Comparison of ENCODE assay signal across 21 cellular contexts in the genomic region with DNA sequence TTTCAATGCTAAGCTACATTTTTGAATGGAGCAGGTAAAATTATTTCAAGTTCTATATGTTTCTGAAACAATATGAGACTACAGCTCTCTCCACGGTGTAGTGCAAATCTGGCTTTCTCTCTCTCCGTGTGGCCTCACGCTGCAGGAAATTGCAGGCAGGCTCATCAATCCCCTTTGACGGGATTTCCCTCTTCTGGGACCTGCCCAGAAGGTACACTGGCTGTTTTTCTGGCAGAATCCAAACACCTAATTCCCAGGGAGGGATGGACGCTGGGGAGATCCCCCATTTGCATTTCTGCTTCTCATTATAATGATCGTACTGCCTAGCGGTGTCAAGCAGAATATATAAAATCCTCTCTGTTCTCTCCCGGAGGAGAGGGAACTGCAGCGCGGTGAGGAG.
DNase-seq lines count a peak whose midpoint lies in the region; ATAC-seq and TF ChIP-seq lines count a peak whose summit lies in the region.
"Had no signal": no experiment of that assay in that cellular context is flagged by ENCODE, and none has a peak within 500 bp of the region (broad histone marks: within the 10 kb centered on the region; RNA-seq: fewer than 3 reads in every experiment).

No MANE protein-coding gene starts in this region.

- H3K27ac Mint-ChIP-seq in WTC11 (no peak overlapping the region), neural progenitor cell (no peak overlapping the region)
- no peak overlapping the region for H3K27ac Mint-ChIP-seq in T-helper 2 cell treated with Interferon-gamma antibody and Interleukin-4, amounts not matched to agents 5 μg/mL and 100 μg/mL, for 36 hours
- H3K27ac Mint-ChIP-seq: activated CD8-positive, alpha-beta T cell treated with anti-CD3 and anti-CD28 coated beads, Interleukin-2, amount 10 ng/mL, durations not matched to agents 7 days and 5 days; activated naive CD4-positive, alpha-beta T cell treated with anti-CD3 and anti-CD28 coated beads, Interleukin-2, amount 10 ng/mL, durations not matched to agents 7 days and 5 days; activated T-cell treated with anti-CD3 and anti-CD28 coated beads, Interleukin-2, amount 50 U/mL, for 24 hours had no signal

- no peaks in the 10 kb centered on the region for H3K36me3 ChIP-seq in neural progenitor cell
- H3K36me3 ChIP-seq: ascending aorta, heart right ventricle had no signal

- H3K9ac ChIP-seq in neural progenitor cell, result no peak overlapping the region

- H3K27me3 Mint-ChIP-seq in WTC11 (ENCODE audit: low read depth) (no peaks in the 10 kb centered on the region), neural progenitor cell (ENCODE audit: insufficient read depth, low read depth) (no peaks in the 10 kb centered on the region)
- H3K27me3 Mint-ChIP-seq in T-helper 2 cell treated with Interferon-gamma antibody and Interleukin-4, amounts not matched to agents 5 μg/mL and 100 μg/mL, for 36 hours (ENCODE audit: low read depth), result no peaks in the 10 kb centered on the region
- H3K27me3 Mint-ChIP-seq: activated naive CD4-positive, alpha-beta T cell treated with anti-CD3 and anti-CD28 coated beads, Interleukin-2, amount 10 ng/mL, durations not matched to agents 7 days and 5 days; activated T-cell treated with anti-CD3 and anti-CD28 coated beads, Interleukin-2, amount 50 U/mL, for 24 hours had no signal

- peak; percentile 64 for ATAC-seq in WTC11
- ATAC-seq: activated CD4-positive, CD25-positive, alpha-beta regulatory T cell treated with anti-CD3 and anti-CD28 coated beads, Interleukin-2, amount 50 U/mL, for 24 hours; activated CD8-positive, alpha-beta T cell treated with anti-CD3 and anti-CD28 coated beads, Interleukin-2, amount 10 ng/mL, durations not matched to agents 7 days and 5 days; GM12878; heart right ventricle had no signal

- H3K27me3 ChIP-seq in neural progenitor cell, result no peaks in the 10 kb centered on the region
- H3K27me3 ChIP-seq: ascending aorta, heart right ventricle had no signal

- CTCF ChIA-PET in WTC11 (lab: Charles Lee), result no interaction called here

- no peaks in the 10 kb centered on the region for H3K4me1 ChIP-seq in neural progenitor cell
- H3K4me1 ChIP-seq: ascending aorta, heart right ventricle had no signal

- H2AFZ ChIP-seq in neural progenitor cell (replicated peaks), result no peak overlapping the region

- DNase-seq in NCI-H82 (lab: John Stamatoyannopoulos, UW) (peak; percentile 50), NCI-H82 treated with DMSO at 0.1 percent for 48 hours (lab: John Stamatoyannopoulos, UW; ENCODE audit: unreplicated experiment) (no peak), WTC11 (ENCODE audit: low spot score) (no peak), left kidney (ENCODE audit: low read depth, low spot score) (peak; percentile 7), NOMO-1 (lab: John Stamatoyannopoulos, UW; ENCODE audit: unreplicated experiment in 2 of 2) (no peak), neural progenitor cell (ENCODE audit: low spot score) (no peak), OCI-M1 (lab: John Stamatoyannopoulos, UW) (no peak)
- DNase-seq in T-helper 2 cell treated with Interferon-gamma antibody and Interleukin-4, amounts not matched to agents 5 μg/mL and 100 μg/mL, for 36 hours (ENCODE audit: low spot score), result no peak
- DNase-seq: activated CD8-positive, alpha-beta T cell treated with anti-CD3 and anti-CD28 coated beads, Interleukin-2, amount 10 ng/mL, durations not matched to agents 7 days and 5 days; activated naive CD4-positive, alpha-beta T cell treated with anti-CD3 and anti-CD28 coated beads, Interleukin-2, amount 10 ng/mL, durations not matched to agents 7 days and 5 days; activated T-cell treated with anti-CD3 and anti-CD28 coated beads, Interleukin-2, amount 50 U/mL, for 24 hours; DMS53; heart right ventricle; mammary epithelial cell; NCI-H2029 treated with DMSO at 0.1 percent for 48 hours; NCI-H774; small intestine; stimulated activated CD4-positive, alpha-beta T cell treated with anti-CD3 and anti-CD28 coated beads, Interleukin-4, amount 100 ng/mL, for 1 hour had no signal

- H3K4me1 Mint-ChIP-seq in WTC11, result peaks cover 11% of the 10 kb centered on the region
- no peaks in the 10 kb centered on the region for H3K4me1 Mint-ChIP-seq in T-helper 2 cell treated with Interferon-gamma antibody and Interleukin-4, amounts not matched to agents 5 μg/mL and 100 μg/mL, for 36 hours (ENCODE audit: low read depth)
- peaks cover 6% of the 10 kb centered on the region for H3K4me1 Mint-ChIP-seq in neural progenitor cell
- H3K4me1 Mint-ChIP-seq: activated naive CD4-positive, alpha-beta T cell treated with anti-CD3 and anti-CD28 coated beads, Interleukin-2, amount 10 ng/mL, durations not matched to agents 7 days and 5 days had no signal

- H3K9me3 ChIP-seq in neural progenitor cell (ENCODE audit: low read depth), result no peaks in the 10 kb centered on the region
- H3K9me3 ChIP-seq: ascending aorta had no signal

- no peaks in the 10 kb centered on the region for H4K20me1 ChIP-seq in neural progenitor cell (ENCODE audit: low read depth)

- H3K79me2 ChIP-seq in neural progenitor cell (ENCODE audit: low read depth), result no peaks in the 10 kb centered on the region

- H3K4me3 Mint-ChIP-seq in WTC11 (no peak overlapping the region), neural progenitor cell (no peak overlapping the region)
- H3K4me3 Mint-ChIP-seq in T-helper 2 cell treated with Interferon-gamma antibody and Interleukin-4, amounts not matched to agents 5 μg/mL and 100 μg/mL, for 36 hours, result no peak overlapping the region
- H3K4me3 Mint-ChIP-seq: activated CD8-positive, alpha-beta T cell treated with anti-CD3 and anti-CD28 coated beads, Interleukin-2, amount 10 ng/mL, durations not matched to agents 7 days and 5 days; activated naive CD4-positive, alpha-beta T cell treated with anti-CD3 and anti-CD28 coated beads, Interleukin-2, amount 10 ng/mL, durations not matched to agents 7 days and 5 days; activated T-cell treated with anti-CD3 and anti-CD28 coated beads, Interleukin-2, amount 50 U/mL, for 24 hours had no signal

- POLR2A ChIA-PET in WTC11 (lab: Charles Lee), result no interaction called here

- H3K9me3 Mint-ChIP-seq in WTC11, result peaks cover 5% of the 10 kb centered on the region; the same call in 1 of the 2 replicates
- peaks cover 27% of the 10 kb centered on the region for H3K9me3 Mint-ChIP-seq in T-helper 2 cell treated with Interferon-gamma antibody and Interleukin-4, amounts not matched to agents 5 μg/mL and 100 μg/mL, for 36 hours
- H3K9me3 Mint-ChIP-seq in neural progenitor cell, result no peaks in the 10 kb centered on the region

- no peak overlapping the region for H3K4me3 ChIP-seq in neural progenitor cell
- H3K4me3 ChIP-seq: ascending aorta, GM12878, heart right ventricle had no signal

- TF ChIP-seq CTCF in WTC11 (IDR thresholded peaks at IDR 0.05), result no peak
- TF ChIP-seq CTCF in neural progenitor cell (IDR thresholded peaks at IDR 0.05), result no peak

- no peaks in the 10 kb centered on the region for H3K36me3 Mint-ChIP-seq in WTC11
- no peaks in the 10 kb centered on the region for H3K36me3 Mint-ChIP-seq in T-helper 2 cell treated with Interferon-gamma antibody and Interleukin-4, amounts not matched to agents 5 μg/mL and 100 μg/mL, for 36 hours (ENCODE audit: low read depth)
- H3K36me3 Mint-ChIP-seq in neural progenitor cell, result no peaks in the 10 kb centered on the region
- H3K36me3 Mint-ChIP-seq: activated naive CD4-positive, alpha-beta T cell treated with anti-CD3 and anti-CD28 coated beads, Interleukin-2, amount 10 ng/mL, durations not matched to agents 7 days and 5 days had no signal

- H3F3A ChIP-seq in neural progenitor cell (ENCODE audit: low read depth), result no peaks in the 10 kb centered on the region

- no peak overlapping the region for H3K27ac ChIP-seq in neural progenitor cell
- H3K27ac ChIP-seq: ascending aorta, heart right ventricle had no signal

- no peak overlapping the region for H3K4me2 ChIP-seq in neural progenitor cell

TF ChIP-seq in WTC11, 78 proteins besides CTCF, POLR2A, EP300 and RAD21 (continues in another document):
- TF ChIP-seq, protein P1, sequence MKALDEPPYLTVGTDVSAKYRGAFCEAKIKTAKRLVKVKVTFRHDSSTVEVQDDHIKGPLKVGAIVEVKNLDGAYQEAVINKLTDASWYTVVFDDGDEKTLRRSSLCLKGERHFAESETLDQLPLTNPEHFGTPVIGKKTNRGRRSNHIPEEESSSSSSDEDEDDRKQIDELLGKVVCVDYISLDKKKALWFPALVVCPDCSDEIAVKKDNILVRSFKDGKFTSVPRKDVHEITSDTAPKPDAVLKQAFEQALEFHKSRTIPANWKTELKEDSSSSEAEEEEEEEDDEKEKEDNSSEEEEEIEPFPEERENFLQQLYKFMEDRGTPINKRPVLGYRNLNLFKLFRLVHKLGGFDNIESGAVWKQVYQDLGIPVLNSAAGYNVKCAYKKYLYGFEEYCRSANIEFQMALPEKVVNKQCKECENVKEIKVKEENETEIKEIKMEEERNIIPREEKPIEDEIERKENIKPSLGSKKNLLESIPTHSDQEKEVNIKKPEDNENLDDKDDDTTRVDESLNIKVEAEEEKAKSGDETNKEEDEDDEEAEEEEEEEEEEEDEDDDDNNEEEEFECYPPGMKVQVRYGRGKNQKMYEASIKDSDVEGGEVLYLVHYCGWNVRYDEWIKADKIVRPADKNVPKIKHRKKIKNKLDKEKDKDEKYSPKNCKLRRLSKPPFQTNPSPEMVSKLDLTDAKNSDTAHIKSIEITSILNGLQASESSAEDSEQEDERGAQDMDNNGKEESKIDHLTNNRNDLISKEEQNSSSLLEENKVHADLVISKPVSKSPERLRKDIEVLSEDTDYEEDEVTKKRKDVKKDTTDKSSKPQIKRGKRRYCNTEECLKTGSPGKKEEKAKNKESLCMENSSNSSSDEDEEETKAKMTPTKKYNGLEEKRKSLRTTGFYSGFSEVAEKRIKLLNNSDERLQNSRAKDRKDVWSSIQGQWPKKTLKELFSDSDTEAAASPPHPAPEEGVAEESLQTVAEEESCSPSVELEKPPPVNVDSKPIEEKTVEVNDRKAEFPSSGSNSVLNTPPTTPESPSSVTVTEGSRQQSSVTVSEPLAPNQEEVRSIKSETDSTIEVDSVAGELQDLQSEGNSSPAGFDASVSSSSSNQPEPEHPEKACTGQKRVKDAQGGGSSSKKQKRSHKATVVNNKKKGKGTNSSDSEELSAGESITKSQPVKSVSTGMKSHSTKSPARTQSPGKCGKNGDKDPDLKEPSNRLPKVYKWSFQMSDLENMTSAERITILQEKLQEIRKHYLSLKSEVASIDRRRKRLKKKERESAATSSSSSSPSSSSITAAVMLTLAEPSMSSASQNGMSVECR (CRISPR knock-in tag; IDR thresholded peaks at IDR 0.05; ENCODE audit: borderline replicate concordance), result no peak
- TF ChIP-seq JUN (CRISPR knock-in tag; IDR thresholded peaks at IDR 0.05), result no peak
- no peak for TF ChIP-seq ZNF423 (CRISPR knock-in tag; IDR thresholded peaks at IDR 0.05)
- no peak for TF ChIP-seq GRHL2 (CRISPR knock-in tag; IDR thresholded peaks at IDR 0.05; ENCODE audit: insufficient replicate concordance, severe bottlenecking)

Comparison
In these comparisons a context has a peak if more than half of its experiments do, and no peak if none do; other contexts are left out.
1. DNase-seq: peak in NCI-H82 (single experiment) and left kidney (single experiment); none in NCI-H82 treated with DMSO at 0.1 percent for 48 hours (single experiment), WTC11 (single experiment), NOMO-1 (0 of 2), T-helper 2 cell treated with Interferon-gamma antibody and Interleukin-4, amounts not matched to agents 5 μg/mL and 100 μg/mL, for 36 hours (single experiment), neural progenitor cell (single experiment) and OCI-M1 (single experiment).